In genomic region chr5:63094730-63095129, GRCh38 we compare ENCODE assay signal across 28 cellular contexts.
"Had no signal": no experiment of that assay in that cellular context is flagged by ENCODE, and none has a peak within 500 bp of the region (broad histone marks: within the 10 kb centered on the region; RNA-seq: fewer than 3 reads in every experiment).

No MANE protein-coding gene starts in this region.

- H3K4me1 ChIP-seq: stomach, suprapubic skin, testis, tibial artery, transverse colon, upper lobe of left lung, upper lobe of right lung, uterus, vagina had no signal

- H3K27me3 ChIP-seq: stomach, suprapubic skin, testis, thyroid gland, tibial artery, tibial nerve, transverse colon, upper lobe of left lung, upper lobe of right lung, uterus, vagina had no signal

- DNase-seq: stimulated activated CD4-positive, alpha-beta T cell treated with anti-CD3 and anti-CD28 coated beads, Interleukin-2, amount 100 ng/mL, for 48 hours; stimulated activated CD4-positive, alpha-beta T cell treated with anti-CD3 and anti-CD28 coated beads, Interleukin-4, amount 100 ng/mL, for 1 hour; stimulated activated CD4-positive, alpha-beta T cell treated with anti-CD3 and anti-CD28 coated beads, Interleukin-4, amount 100 ng/mL, for 24 hours; stimulated activated CD4-positive, alpha-beta T cell treated with anti-CD3 and anti-CD28 coated beads, Interleukin-4, amount 100 ng/mL, for 4 hours; stimulated activated CD8-positive, alpha-beta memory T cell treated with anti-CD3 and anti-CD28 coated beads, Interleukin-4, amount 100 ng/mL, for 48 hours; stimulated activated naive B cell treated with anti-CD40 and anti-IgM and Interleukin-4, amounts not matched to agents 10 μg/mL and 1 μg/mL and 100 μg/mL, for 72 hours; stimulated activated naive CD4-positive, alpha-beta T cell; stimulated activated naive CD4-positive, alpha-beta T cell treated with Interleukin-2 at 50 U/mL for 16 hours; stimulated activated naive CD8-positive, alpha-beta T cell treated with anti-CD3 and anti-CD28 coated beads, Interleukin-15, amount 100 ng/mL, for 72 hours; stimulated activated naive CD8-positive, alpha-beta T cell treated with anti-CD3 and anti-CD28 coated beads, Interleukin-15, Interleukin-2, amounts not matched to agents 100 U/mL and 50 U/mL, for 24 hours; stomach; substantia nigra; testis; thyroid gland; tibial artery; transverse colon; trophoblast cell; upper lobe of left lung; upper lobe of right lung; uterus had no signal

- H3K27me3 Mint-ChIP-seq: stimulated activated memory B cell treated with anti-CD40 and anti-IgM and Interleukin-4, amounts not matched to agents 10 μg/mL and 1 μg/mL and 100 μg/mL, for 72 hours; stimulated activated naive B cell treated with anti-CD40 and anti-IgM and Interleukin-4, amounts not matched to agents 10 μg/mL and 1 μg/mL and 100 μg/mL, for 72 hours; stimulated activated naive CD8-positive, alpha-beta T cell treated with anti-CD3 and anti-CD28 coated beads, Interleukin-15, amount 100 ng/mL, for 72 hours; stimulated activated naive CD8-positive, alpha-beta T cell treated with anti-CD3 and anti-CD28 coated beads, Interleukin-15, Interleukin-2, amounts not matched to agents 100 ng/mL and 50 ng/mL, for 24 hours; type B pancreatic cell had no signal

- H3K4me1 Mint-ChIP-seq: stimulated activated effector memory CD8-positive, alpha-beta T cell treated with anti-CD3 and anti-CD28 coated beads, Interleukin-12 subunit alpha, Interleukin-12 subunit beta, amount 100 ng/mL, for 72 hours; stimulated activated memory B cell treated with anti-CD40 and anti-IgM and Interleukin-4, amounts not matched to agents 10 μg/mL and 1 μg/mL and 100 μg/mL, for 72 hours; stimulated activated naive B cell treated with anti-CD40 and anti-IgM and Interleukin-4, amounts not matched to agents 10 μg/mL and 1 μg/mL and 100 μg/mL, for 72 hours; stimulated activated naive CD8-positive, alpha-beta T cell treated with anti-CD3 and anti-CD28 coated beads, Interleukin-15, amount 100 ng/mL, for 72 hours had no signal

- ATAC-seq: stimulated activated effector memory CD8-positive, alpha-beta T cell treated with anti-CD3 and anti-CD28 coated beads, Interleukin-12 subunit alpha, Interleukin-12 subunit beta, amount 100 ng/mL, for 72 hours; stimulated activated memory B cell treated with anti-CD40 and anti-IgM and Interleukin-4, amounts not matched to agents 10 μg/mL and 1 μg/mL and 100 μg/mL, for 72 hours; stimulated activated naive B cell treated with anti-CD40 and anti-IgM and Interleukin-4, amounts not matched to agents 10 μg/mL and 1 μg/mL and 100 μg/mL, for 72 hours; stimulated activated naive CD8-positive, alpha-beta T cell treated with anti-CD3 and anti-CD28 coated beads, Interleukin-15, amount 100 ng/mL, for 72 hours; stimulated activated naive CD8-positive, alpha-beta T cell treated with anti-CD3 and anti-CD28 coated beads, Interleukin-15, Interleukin-2, amounts not matched to agents 100 U/mL and 50 U/mL, for 24 hours; upper lobe of right lung had no signal

- H3K36me3 Mint-ChIP-seq: stimulated activated effector memory CD8-positive, alpha-beta T cell treated with anti-CD3 and anti-CD28 coated beads, Interleukin-12 subunit alpha, Interleukin-12 subunit beta, amount 100 ng/mL, for 72 hours; stimulated activated memory B cell treated with anti-CD40 and anti-IgM and Interleukin-4, amounts not matched to agents 10 μg/mL and 1 μg/mL and 100 μg/mL, for 72 hours; stimulated activated naive B cell treated with anti-CD40 and anti-IgM and Interleukin-4, amounts not matched to agents 10 μg/mL and 1 μg/mL and 100 μg/mL, for 72 hours; type B pancreatic cell had no signal

- H3K27ac Mint-ChIP-seq: stimulated activated effector memory CD8-positive, alpha-beta T cell treated with anti-CD3 and anti-CD28 coated beads, Interleukin-12 subunit alpha, Interleukin-12 subunit beta, amount 100 ng/mL, for 72 hours; stimulated activated memory B cell treated with anti-CD40 and anti-IgM and Interleukin-4, amounts not matched to agents 10 μg/mL and 1 μg/mL and 100 μg/mL, for 72 hours; stimulated activated naive B cell treated with anti-CD40 and anti-IgM and Interleukin-4, amounts not matched to agents 10 μg/mL and 1 μg/mL and 100 μg/mL, for 72 hours; stimulated activated naive CD8-positive, alpha-beta T cell treated with anti-CD3 and anti-CD28 coated beads, Interleukin-15, amount 100 ng/mL, for 72 hours; stimulated activated naive CD8-positive, alpha-beta T cell treated with anti-CD3 and anti-CD28 coated beads, Interleukin-15, Interleukin-2, amounts not matched to agents 100 ng/mL and 50 ng/mL, for 24 hours; type B pancreatic cell had no signal

- H3K9me3 ChIP-seq: suprapubic skin, testis, thoracic aorta, thyroid gland, tibial artery, transverse colon, upper lobe of left lung, upper lobe of right lung, uterus, vagina had no signal

- H3K9me3 Mint-ChIP-seq: type B pancreatic cell had no signal

- H3K4me3 Mint-ChIP-seq: stimulated activated effector memory CD8-positive, alpha-beta T cell treated with anti-CD3 and anti-CD28 coated beads, Interleukin-12 subunit alpha, Interleukin-12 subunit beta, amount 100 ng/mL, for 72 hours; stimulated activated memory B cell treated with anti-CD40 and anti-IgM and Interleukin-4, amounts not matched to agents 10 μg/mL and 1 μg/mL and 100 μg/mL, for 72 hours; stimulated activated naive B cell treated with anti-CD40 and anti-IgM and Interleukin-4, amounts not matched to agents 10 μg/mL and 1 μg/mL and 100 μg/mL, for 72 hours; stimulated activated naive CD8-positive, alpha-beta T cell treated with anti-CD3 and anti-CD28 coated beads, Interleukin-15, amount 100 ng/mL, for 72 hours; stimulated activated naive CD8-positive, alpha-beta T cell treated with anti-CD3 and anti-CD28 coated beads, Interleukin-15, Interleukin-2, amounts not matched to agents 100 ng/mL and 50 ng/mL, for 24 hours; type B pancreatic cell had no signal

- H3K36me3 ChIP-seq: stomach, suprapubic skin, thoracic aorta, thyroid gland, tibial artery, tibial nerve, transverse colon, upper lobe of left lung, upper lobe of right lung, uterus, vagina had no signal

- H3K27ac ChIP-seq: stomach, suprapubic skin, testis, thoracic aorta, thyroid gland, tibial artery, tibial nerve, transverse colon, upper lobe of left lung, upper lobe of right lung, uterus, vagina had no signal

- H3K4me3 ChIP-seq: stomach, suprapubic skin, testis, thoracic aorta, thyroid gland, tibial artery, tibial nerve, transverse colon, upper lobe of left lung, upper lobe of right lung, uterus, vagina had no signal
